21 cellular contexts compared by ENCODE assay signal in genomic region chr1:2832506-2833453, GRCh38. TPM values are rescaled to one million over a fixed set of nuclear protein-coding genes. Genes with fewer than 3 reads are reported as not detected.
A peak's percentile ranks its signal among the peaks of the same experiment; 100 is the strongest.
DNase-seq lines count a peak whose midpoint lies in the region; ATAC-seq, FAIRE-seq and TF ChIP-seq lines count a peak whose summit lies in the region.
"Had no signal": no experiment of that assay in that cellular context is flagged by ENCODE, and none has a peak within 500 bp of the region (broad histone marks: within the 10 kb centered on the region; RNA-seq: fewer than 3 reads in every experiment).

No MANE protein-coding gene starts in this region.

- H2AFZ ChIP-seq in osteoblast (ENCODE audit: low read length) (no peak overlapping the region), mammary epithelial cell (ENCODE audit: low read depth, low read length) (no peak overlapping the region), smooth muscle cell (ENCODE audit: low read depth) (no peak overlapping the region)
- H2AFZ ChIP-seq: GM23248 had no signal

- 69% methylated on average over 19 of the region's 28 CpGs for WGBS in mammary epithelial cell (ENCODE audit: low coverage, missing lambda C conversion rate)
- WGBS in smooth muscle cell (ENCODE audit: low lambda C conversion rate) = 86% methylated on average over 27 of the region's 28 CpGs

- TF ChIP-seq CTCF in RWPE2 (IDR thresholded peaks at IDR 0.05; ENCODE audit: poor library complexity, severe bottlenecking) = no peak
- no peak for TF ChIP-seq CTCF in kidney (IDR thresholded peaks at IDR 0.05; ENCODE audit: borderline replicate concordance, extremely low read depth, insufficient read depth)
- TF ChIP-seq CTCF in osteoblast (IDR thresholded peaks at IDR 0.05; ENCODE audit: extremely low read depth, low read depth, low read length) = no peak
- TF ChIP-seq CTCF in mammary epithelial cell (conservative IDR thresholded peaks at IDR 0.05 in 1 of 2, IDR thresholded peaks at IDR 0.05 in 1 of 2; ENCODE audit: extremely low read depth in 1 of 2, insufficient read depth in 1 of 2, low read depth in 1 of 2, low read length in 2 of 2) = no peak
- no peak for TF ChIP-seq CTCF in smooth muscle cell (IDR thresholded peaks at IDR 0.05; ENCODE audit: borderline replicate concordance, insufficient read depth, poor library complexity, severe bottlenecking)

- H3K4me2 ChIP-seq in osteoblast (ENCODE audit: insufficient read depth, low read length) = no peak overlapping the region
- no peak overlapping the region for H3K4me2 ChIP-seq in mammary epithelial cell (ENCODE audit: insufficient read depth, low read depth, low read length)
- no peak overlapping the region for H3K4me2 ChIP-seq in smooth muscle cell
- H3K4me2 ChIP-seq: A549 had no signal

- H3F3A ChIP-seq in smooth muscle cell (ENCODE audit: low read depth) = no peaks in the 10 kb centered on the region

- H3K4me3 ChIP-seq in RWPE2 (ENCODE audit: severe bottlenecking) (no peak overlapping the region), kidney (ENCODE audit: low read length in 2 of 2) (no peak overlapping the region), osteoblast (ENCODE audit: insufficient read depth, low read length) (no peak overlapping the region), mammary epithelial cell (replicated peaks in 1 of 3; ENCODE audit: insufficient read depth in 1 of 3, low read depth in 2 of 3, low read length in 3 of 3) (no peak overlapping the region), smooth muscle cell (no peak overlapping the region)
- H3K4me3 ChIP-seq: A549, GM23248 had no signal

- dilution Hi-C loops in mammary epithelial cell (cut with HindIII; ENCODE audit: low sequenced_read_pairs) = no loop called here

- in situ Hi-C loops in mammary epithelial cell (cut with MboI; ENCODE audit: low sequenced_read_pairs in 2 of 2) = no loop called here

- H3K79me2 ChIP-seq in osteoblast (ENCODE audit: insufficient read depth, low read length) = no peaks in the 10 kb centered on the region
- H3K79me2 ChIP-seq in mammary epithelial cell (ENCODE audit: insufficient read depth, low read length) = no peaks in the 10 kb centered on the region
- H3K79me2 ChIP-seq in smooth muscle cell (ENCODE audit: low read depth) = no peaks in the 10 kb centered on the region

- no peak overlapping the region for H3K27ac ChIP-seq in RWPE2 (ENCODE audit: poor library complexity, severe bottlenecking)
- H3K27ac ChIP-seq in kidney (ENCODE audit: low read depth in 2 of 2, low read length in 2 of 2) = no peak overlapping the region
- H3K27ac ChIP-seq in osteoblast (ENCODE audit: low read depth, low read length) = no peak overlapping the region
- no peak overlapping the region for H3K27ac ChIP-seq in mammary epithelial cell (ENCODE audit: insufficient read depth, low read depth, low read length)
- H3K27ac ChIP-seq in smooth muscle cell (ENCODE audit: low read depth) = no peak overlapping the region
- H3K27ac ChIP-seq: 22Rv1, A549, GM23248 had no signal

- no peak for FAIRE-seq in kidney (lab: Jason Lieb, UNC)
- FAIRE-seq: A549, G401.6, GM12891, GM19239, H54 had no signal

- DNase-seq in Right ventricle myocardium inferior (ENCODE audit: missing footprints) (peak; percentile 30), left ventricle myocardium superior (no peak), RWPE2 (ENCODE audit: low spot score) (peak; percentile 42), kidney (peak; percentile 68), osteoblast (ENCODE audit: insufficient read length, low spot score, missing footprints) (peak; percentile 29), mammary epithelial cell (no peak), smooth muscle cell (lab: John Stamatoyannopoulos, UW; ENCODE audit: unreplicated experiment) (no peak), AG08395 (ENCODE audit: low spot score) (no peak)
- DNase-seq: C1 segment of cervical spinal cord; CD4-positive, CD25-positive, alpha-beta regulatory T cell; COR-L47; DMS 273 treated with DMSO at 0.1 percent for 48 hours; DMS53; GM23248; HCEC 1CT had no signal

- H3K36me3 ChIP-seq in RWPE2 (ENCODE audit: low read depth) (no peaks in the 10 kb centered on the region), kidney (ENCODE audit: control insufficient read depth in 1 of 2, insufficient read depth in 2 of 2, low read length in 2 of 2) (no peaks in the 10 kb centered on the region), osteoblast (ENCODE audit: insufficient read depth, low read length) (no peaks in the 10 kb centered on the region), mammary epithelial cell (ENCODE audit: insufficient read depth, low read length) (no peaks in the 10 kb centered on the region), smooth muscle cell (ENCODE audit: low read depth) (no peaks in the 10 kb centered on the region)

- H4K20me1 ChIP-seq in osteoblast (ENCODE audit: insufficient read depth, low read length) = no peaks in the 10 kb centered on the region
- no peaks in the 10 kb centered on the region for H4K20me1 ChIP-seq in mammary epithelial cell (ENCODE audit: insufficient read depth, low read length)
- H4K20me1 ChIP-seq in smooth muscle cell (ENCODE audit: low read depth) = no peaks in the 10 kb centered on the region

- intact Hi-C loops in Right ventricle myocardium inferior (cut with DNase I) (no loop called here), left ventricle myocardium superior (cut with micrococcal nuclease) (no loop called here), kidney (cut with DNase I) (no loop called here), mammary epithelial cell (cut with micrococcal nuclease) (no loop called here)

- ATAC-seq in Right ventricle myocardium inferior = no peak
- no peak for ATAC-seq in left ventricle myocardium superior
- ATAC-seq in RWPE2 (ENCODE audit: low read depth) = no peak
- ATAC-seq: A549 had no signal

- CTCF ChIA-PET in mammary epithelial cell (lab: Charles Lee; ENCODE audit: low non-redundant PET) = no interaction called here

- BruUV-seq in mammary epithelial cell (replicated peaks; lab: Mats Ljungman, UMichigan) = no TSS peak

- H3K4me1 ChIP-seq in RWPE2 (ENCODE audit: insufficient read depth, poor library complexity, severe bottlenecking) = no peaks in the 10 kb centered on the region
- no peaks in the 10 kb centered on the region for H3K4me1 ChIP-seq in kidney (ENCODE audit: control insufficient read depth in 1 of 2, insufficient read depth in 1 of 2, low read depth in 1 of 2, low read length in 2 of 2)
- no peaks in the 10 kb centered on the region for H3K4me1 ChIP-seq in osteoblast (ENCODE audit: insufficient read depth, low read length)
- no peaks in the 10 kb centered on the region for H3K4me1 ChIP-seq in mammary epithelial cell (ENCODE audit: insufficient read depth, low read length)
- H3K4me1 ChIP-seq in smooth muscle cell (ENCODE audit: low read depth) = no peaks in the 10 kb centered on the region
- H3K4me1 ChIP-seq: A549 had no signal

- H3K27me3 ChIP-seq in RWPE2 (ENCODE audit: insufficient read depth, poor library complexity, severe bottlenecking) (no peaks in the 10 kb centered on the region), osteoblast (ENCODE audit: insufficient read depth, low read length) (no peaks in the 10 kb centered on the region), mammary epithelial cell (ENCODE audit: insufficient read depth, low read length) (no peaks in the 10 kb centered on the region), smooth muscle cell (ENCODE audit: low read depth) (no peaks in the 10 kb centered on the region)

- H3K9me3 ChIP-seq in RWPE2 (ENCODE audit: severe bottlenecking) (no peaks in the 10 kb centered on the region), kidney (ENCODE audit: control insufficient read depth in 1 of 2, low read length in 2 of 2) (peaks cover 0 to 5% of the 10 kb centered on the region in 2 donors), osteoblast (ENCODE audit: low read depth, low read length) (no peaks in the 10 kb centered on the region), mammary epithelial cell (replicated peaks; ENCODE audit: insufficient read depth, low read length) (peaks cover 24% of the 10 kb centered on the region), smooth muscle cell (replicated peaks; ENCODE audit: low read depth) (no peaks in the 10 kb centered on the region)
- H3K9me3 ChIP-seq: A549 had no signal

- no peak overlapping the region for H3K9ac ChIP-seq in kidney (ENCODE audit: low read length in 2 of 2)
- H3K9ac ChIP-seq in mammary epithelial cell (ENCODE audit: insufficient read depth, low read length) = no peak overlapping the region
- H3K9ac ChIP-seq in smooth muscle cell (ENCODE audit: low read depth) = no peak overlapping the region
- H3K9ac ChIP-seq: GM23248 had no signal

RNA-seq across cellular contexts. Expression of gene TTC34, which starts 31.3 kb away (rescaled TPM):
- total RNA-seq in Right ventricle myocardium inferior (0.70 TPM), left ventricle myocardium superior (0.59 TPM), kidney (2.4 TPM), osteoblast (0.29 and 0.36 TPM in 2 replicates), mammary epithelial cell (under 1 TPM; 0.17 to 0.75 TPM), smooth muscle cell (0.04 TPM in 1 of 2 replicates, not detected in the other)
- polyA plus RNA-seq in kidney (ENCODE audit: insufficient read depth, low read depth, low replicate concordance) (0.15 TPM), mammary epithelial cell (0.03 TPM), smooth muscle cell (0.01 TPM in 1 of 2 replicates, not detected in the other)
- polyA minus RNA-seq in mammary epithelial cell = not detected

Comparison
In these comparisons a context has a peak if more than half of its experiments do, and no peak if none do; other contexts are left out.
1. DNase-seq: peak in Right ventricle myocardium inferior (single experiment), RWPE2 (single experiment), kidney (single experiment) and osteoblast (single experiment); none in left ventricle myocardium superior (single experiment), mammary epithelial cell (single experiment), smooth muscle cell (single experiment) and AG08395 (single experiment).